ENCODE assay signal across 8 cellular contexts in the genomic region with DNA sequence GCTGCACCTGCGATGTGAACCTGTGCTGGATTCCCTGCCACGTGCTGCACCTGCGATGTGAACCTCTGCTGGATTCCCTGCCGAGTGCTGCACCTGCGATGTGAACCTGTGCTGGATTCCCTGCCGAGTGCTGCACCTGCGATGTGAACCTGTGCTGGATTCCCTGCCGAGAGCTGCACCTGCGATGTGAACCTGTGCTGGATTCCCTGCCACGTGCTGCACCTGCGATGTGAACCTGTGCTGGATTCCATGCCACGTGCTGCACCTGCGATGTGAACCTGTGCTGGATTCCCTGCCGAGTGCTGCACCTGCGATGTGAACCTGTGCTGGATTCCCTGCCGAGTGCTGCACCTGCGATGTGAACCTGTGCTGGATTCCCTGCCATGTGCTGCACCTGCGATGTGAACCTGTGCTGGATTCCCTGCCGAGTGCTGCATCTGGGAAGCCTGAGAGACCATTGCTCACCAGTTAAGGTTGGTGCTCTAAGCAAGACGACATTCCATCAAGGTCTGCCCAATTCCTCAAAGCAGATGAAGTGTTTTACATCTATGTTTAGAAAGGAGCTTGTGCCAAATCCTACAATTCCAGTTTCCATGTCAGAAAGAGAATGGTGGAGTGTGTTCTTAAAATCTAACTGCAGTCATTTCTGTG.
DNase-seq lines count a peak whose midpoint lies in the region; ATAC-seq and TF ChIP-seq lines count a peak whose summit lies in the region.
"Not testable (repeated sequence)": the region's sequence is repeated elsewhere in the genome, so short reads cannot be mapped to it uniquely, and the experiment has no call there.

No MANE protein-coding gene starts in this region.

- H3K4me2 ChIP-seq in H9 (ENCODE audit: insufficient read depth, insufficient read length, low read length), result not testable (repeated sequence)

- H3K79me2 ChIP-seq in H9 (ENCODE audit: insufficient read depth, low read length), result not testable (repeated sequence)

- H4K20me1 ChIP-seq in H9 (ENCODE audit: control insufficient read depth, insufficient read depth, insufficient read length), result not testable (repeated sequence)

- not testable (repeated sequence) for H3K4me3 ChIP-seq in coronary artery, lower lobe of right lung, upper lobe of right lung

- not testable (repeated sequence) for H3K4ac ChIP-seq in H9 (ENCODE audit: low read depth, low read length)

- not testable (repeated sequence) for H2BK5ac ChIP-seq in H9 (ENCODE audit: insufficient read length, low read length)

- not testable (repeated sequence) for H3K18ac ChIP-seq in H9 (ENCODE audit: insufficient read length, low read depth, low read length)

- H3K9me3 ChIP-seq in H9 (ENCODE audit: control insufficient read depth, low read depth, low read length); lower lobe of right lung; upper lobe of right lung: not testable (repeated sequence)

- H3T11ph ChIP-seq in H9 (ENCODE audit: low read length), result not testable (repeated sequence)

- not testable (repeated sequence) for H4K91ac ChIP-seq in H9 (ENCODE audit: insufficient read length, low read depth, low read length)

- H3K79me1 ChIP-seq in H9 (ENCODE audit: insufficient read depth, low read depth, low read length, poor library complexity, severe bottlenecking), result not testable (repeated sequence)

- H3K27ac Mint-ChIP-seq in H9, result not testable (repeated sequence)
- H3K27ac Mint-ChIP-seq in activated CD4-positive, alpha-beta T cell treated with anti-CD3 and anti-CD28 coated beads, Interleukin-2, amount 10 ng/mL, durations not matched to agents 7 days and 5 days, result peak overlapping the region; percentile 1

- not testable (repeated sequence) for H3K4me3 Mint-ChIP-seq in H9; activated CD4-positive, alpha-beta T cell treated with anti-CD3 and anti-CD28 coated beads, Interleukin-2, amount 10 ng/mL, durations not matched to agents 7 days and 5 days

- H2AFZ ChIP-seq in H9 (ENCODE audit: low read length), result not testable (repeated sequence)

- peak; percentile 89 for DNase-seq in DMS53 (lab: John Stamatoyannopoulos, UW)
- DNase-seq in H9, result peak; percentile 10
- DNase-seq in NCI-H1105 treated with DMSO at 0.1 percent for 48 hours (lab: John Stamatoyannopoulos, UW), result peak; percentile 66
- DNase-seq in NCI-H2171 treated with DMSO at 0.1 percent for 48 hours (lab: John Stamatoyannopoulos, UW), result peak; percentile 67
- peak; percentile 2 for DNase-seq in activated CD4-positive, alpha-beta T cell treated with anti-CD3 and anti-CD28 coated beads, Interleukin-2, amount 10 ng/mL, durations not matched to agents 7 days and 5 days
- peak; percentile 11 for DNase-seq in coronary artery (ENCODE audit: low spot score)
- peak; percentile 14 for DNase-seq in lower lobe of right lung
- DNase-seq in upper lobe of right lung, result peak; percentile 45

- not testable (repeated sequence) for ATAC-seq in lower lobe of right lung, upper lobe of right lung

- H2BK120ac ChIP-seq in H9 (ENCODE audit: low read depth, low read length, poor library complexity, severe bottlenecking), result not testable (repeated sequence)

- not testable (repeated sequence) for H3K27ac ChIP-seq in H9 (ENCODE audit: insufficient read length, low read depth, low read length); coronary artery; lower lobe of right lung; upper lobe of right lung

- peaks cover 20% of the 10 kb centered on the region for H3K27me3 Mint-ChIP-seq in H9 (ENCODE audit: low read depth)
- peaks cover 34% of the 10 kb centered on the region for H3K27me3 Mint-ChIP-seq in activated CD4-positive, alpha-beta T cell treated with anti-CD3 and anti-CD28 coated beads, Interleukin-2, amount 10 ng/mL, durations not matched to agents 7 days and 5 days

- not testable (repeated sequence) for H4K8ac ChIP-seq in H9 (replicated peaks; ENCODE audit: insufficient read length, low read depth, low read length)

- H3K36me3 ChIP-seq in lower lobe of right lung, upper lobe of right lung: not testable (repeated sequence)

- H3K27me3 ChIP-seq in H9 (ENCODE audit: insufficient read depth, low read length); lower lobe of right lung (ENCODE audit: low read depth); upper lobe of right lung: not testable (repeated sequence)

- CTCF ChIA-PET in activated CD4-positive, alpha-beta T cell treated with anti-CD3 and anti-CD28 coated beads, Interleukin-2, amount 10 ng/mL, durations not matched to agents 7 days and 5 days (lab: Charles Lee), result not testable (repeated sequence)

- not testable (repeated sequence) for H3K9me3 Mint-ChIP-seq in H9; activated CD4-positive, alpha-beta T cell treated with anti-CD3 and anti-CD28 coated beads, Interleukin-2, amount 10 ng/mL, durations not matched to agents 7 days and 5 days

- not testable (repeated sequence) for H3K36me3 Mint-ChIP-seq in H9 (ENCODE audit: insufficient read depth in 1 of 3, low read depth in 3 of 3); activated CD4-positive, alpha-beta T cell treated with anti-CD3 and anti-CD28 coated beads, Interleukin-2, amount 10 ng/mL, durations not matched to agents 7 days and 5 days (ENCODE audit: low read depth)

- not testable (repeated sequence) for H3K23ac ChIP-seq in H9 (ENCODE audit: insufficient read length, low read depth, low read length)

- not testable (repeated sequence) for H2BK12ac ChIP-seq in H9 (ENCODE audit: insufficient read length, low read depth, low read length)

- not testable (repeated sequence) for H3K56ac ChIP-seq in H9 (ENCODE audit: insufficient read length, low read depth, low read length)

- H2AK5ac ChIP-seq in H9 (ENCODE audit: insufficient read length, low read length), result not testable (repeated sequence)

- not testable (repeated sequence) for H3K4me1 ChIP-seq in H9 (ENCODE audit: insufficient read depth, low read length); upper lobe of right lung
- peaks cover 15% of the 10 kb centered on the region for H3K4me1 ChIP-seq in lower lobe of right lung

- H3K9ac ChIP-seq in H9 (ENCODE audit: extremely low read depth, insufficient read length, low read length), result not testable (repeated sequence)

- not testable (repeated sequence) for TF ChIP-seq CTCF in H9 (conservative IDR thresholded peaks at IDR 0.05); coronary artery (IDR thresholded peaks at IDR 0.05); lower lobe of right lung (IDR thresholded peaks at IDR 0.05); upper lobe of right lung (IDR thresholded peaks at IDR 0.05)

- POLR2A ChIA-PET in activated CD4-positive, alpha-beta T cell treated with anti-CD3 and anti-CD28 coated beads, Interleukin-2, amount 10 ng/mL, durations not matched to agents 7 days and 5 days (lab: Charles Lee), result not testable (repeated sequence)

- not testable (repeated sequence) for H4K5ac ChIP-seq in H9 (ENCODE audit: insufficient read length, low read depth, low read length)

- not testable (repeated sequence) for H2BK20ac ChIP-seq in H9 (ENCODE audit: low read depth, low read length, poor library complexity, severe bottlenecking)

- intact Hi-C loops in lower lobe of right lung (cut with DNase I); upper lobe of right lung (cut with DNase I): not testable (repeated sequence)

- H3K4me1 Mint-ChIP-seq in H9, result peaks cover 7 to 20% of the 10 kb centered on the region in 2 experiments
- H3K4me1 Mint-ChIP-seq in activated CD4-positive, alpha-beta T cell treated with anti-CD3 and anti-CD28 coated beads, Interleukin-2, amount 10 ng/mL, durations not matched to agents 7 days and 5 days, result peaks cover 14% of the 10 kb centered on the region

- H2BK15ac ChIP-seq in H9 (ENCODE audit: low read depth, low read length), result not testable (repeated sequence)

- not testable (repeated sequence) for H3K14ac ChIP-seq in H9 (ENCODE audit: insufficient read depth, low read length)

- H3K23me2 ChIP-seq in H9 (ENCODE audit: insufficient read length, low read depth, low read length, poor library complexity, severe bottlenecking), result not testable (repeated sequence)

- WGBS in H9 (ENCODE audit: extremely low coverage, insufficient read length, low lambda C conversion rate), result no CpG with 5 or more reads among the region's 20 CpGs

Comparison
In these comparisons a context has a peak if more than half of its experiments do, and no peak if none do; other contexts are left out.
1. DNase-seq: peak in every context shown above with its lines; median percentile 89 in DMS53; 67 in NCI-H2171 treated with DMSO at 0.1 percent for 48 hours; 66 in NCI-H1105 treated with DMSO at 0.1 percent for 48 hours; 45 in upper lobe of right lung; 14 in lower lobe of right lung; 11 in coronary artery; 10 in H9; 2 in activated CD4-positive, alpha-beta T cell treated with anti-CD3 and anti-CD28 coated beads, Interleukin-2, amount 10 ng/mL, durations not matched to agents 7 days and 5 days.